Comparison of ENCODE assay signal across 1 cellular context in the genomic region with DNA sequence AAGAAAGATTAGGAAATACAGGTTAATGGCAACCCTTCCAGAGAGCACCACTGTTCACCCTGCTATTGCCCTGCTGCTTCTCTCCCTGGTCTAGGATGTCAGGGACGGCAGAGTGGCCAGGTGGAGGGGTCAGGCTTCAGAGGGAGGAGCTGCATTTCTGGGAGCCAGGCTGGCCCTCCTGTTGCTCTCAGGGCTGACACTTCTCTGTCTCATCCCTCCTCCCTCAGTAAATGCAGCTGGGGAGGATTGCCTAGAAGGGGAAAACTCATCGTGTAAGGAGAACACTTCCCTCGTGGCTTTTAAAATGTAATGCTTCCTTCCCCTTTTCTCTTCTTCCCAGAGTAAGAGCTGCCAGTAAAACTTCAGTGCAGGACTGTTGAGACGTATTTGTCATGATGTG.
TF ChIP-seq lines count a peak whose summit lies in the region.

No MANE protein-coding gene starts in this region.

TF ChIP-seq in GM12878, 131 proteins besides CTCF, POLR2A, EP300 and RAD21:
- TF ChIP-seq TAF1 (IDR thresholded peaks at IDR 0.05; ENCODE audit: borderline replicate concordance, low read depth, low read length), result no peak
